23 cellular contexts compared by ENCODE assay signal in genomic region chr20:51775241-51775640, GRCh38. TPM values are rescaled to one million over a fixed set of nuclear protein-coding genes. Genes with fewer than 3 reads are reported as not detected.
"Had no signal": no experiment of that assay in that cellular context is flagged by ENCODE, and none has a peak within 500 bp of the region (broad histone marks: within the 10 kb centered on the region; RNA-seq: fewer than 3 reads in every experiment).

No MANE protein-coding gene starts in this region.

- H3K4me3 Mint-ChIP-seq: dendritic cell treated with granulocyte-macrophage colony-stimulating factor and Interleukin-4, amounts not matched to agents 40 ng/mL and 50 ng/mL, for 4 days; effector memory CD8-positive, alpha-beta T cell; endodermal cell; naive B cell had no signal

- DNase-seq: colonic mucosa; cortex of kidney; effector CD8-positive, alpha-beta T cell; effector memory CD8-positive, alpha-beta T cell; endodermal cell; erythroblast; esophagus squamous epithelium; foreskin fibroblast; foreskin melanocyte; gastrocnemius medialis; glutamatergic neuron; head of caudate nucleus; heart right ventricle; hippocampal formation; left cardiac atrium; left lung; left ventricle myocardium superior; lower lobe of right lung; mesendoderm; mucosa of descending colon; naive B cell had no signal

- H3K27ac Mint-ChIP-seq: dendritic cell treated with granulocyte-macrophage colony-stimulating factor and Interleukin-4, amounts not matched to agents 40 ng/mL and 50 ng/mL, for 4 days; effector memory CD8-positive, alpha-beta T cell; endodermal cell; naive B cell had no signal

- H3K36me3 Mint-ChIP-seq: naive B cell had no signal

- H3K4me1 Mint-ChIP-seq: endodermal cell, naive B cell had no signal

RNA-seq across cellular contexts. Expression of gene SALL4, which starts 27.1 kb away (rescaled TPM):
- total RNA-seq: gastrocnemius medialis, left ventricle myocardium superior, myocyte had no signal
